In the genomic region with DNA sequence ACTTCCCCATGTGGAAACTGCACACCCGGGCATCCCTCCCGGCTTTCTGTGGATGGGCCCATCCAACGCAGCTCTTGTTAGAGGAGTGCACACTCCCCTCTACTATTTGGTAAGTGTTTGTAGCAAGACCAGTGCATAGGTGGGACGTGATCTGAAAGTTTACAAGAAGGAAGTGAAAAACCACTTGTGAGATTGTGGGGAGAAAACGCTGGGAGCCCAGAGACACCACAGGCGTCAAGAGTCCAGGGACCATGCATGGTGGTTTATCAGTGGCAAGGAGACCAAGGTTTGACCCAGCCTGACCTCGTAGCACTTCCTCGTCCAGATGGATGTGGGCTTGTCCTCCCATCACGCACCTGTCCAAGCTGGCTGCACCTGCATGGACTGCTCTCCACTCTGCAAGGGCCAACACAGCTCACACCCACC, we compare ENCODE assay signal across 12 cellular contexts. TPM values are rescaled to one million over a fixed set of nuclear protein-coding genes. Genes with fewer than 3 reads are reported as not detected.
A peak's percentile ranks its signal among the peaks of the same experiment; 100 is the strongest.
DNase-seq lines count a peak whose midpoint lies in the region; ATAC-seq and TF ChIP-seq lines count a peak whose summit lies in the region.
"Had no signal": no experiment of that assay in that cellular context is flagged by ENCODE, and none has a peak within 500 bp of the region (broad histone marks: within the 10 kb centered on the region; RNA-seq: fewer than 3 reads in every experiment).

No MANE protein-coding gene starts in this region.

- H3K4me3 ChIP-seq in GM12865 (ENCODE audit: low read depth, low read length), result no peak overlapping the region
- no peak overlapping the region for H3K4me3 ChIP-seq in Jurkat, Clone E6-1 (ENCODE audit: low read length)
- no peak overlapping the region for H3K4me3 ChIP-seq in gastroesophageal sphincter
- H3K4me3 ChIP-seq: GM23248 had no signal

- H3K4me1 Mint-ChIP-seq in dendritic cell treated with granulocyte-macrophage colony-stimulating factor and Interleukin-4, amounts not matched to agents 40 ng/mL and 50 ng/mL, for 4 days (ENCODE audit: low read depth), result peaks cover 15% of the 10 kb centered on the region

- TF ChIP-seq EP300 in gastroesophageal sphincter (IDR thresholded peaks at IDR 0.05), result no peak

- DNase-seq in GM12865 (ENCODE audit: low read depth), result peak; percentile 69
- peak; percentile 31 for DNase-seq in Jurkat, Clone E6-1 (ENCODE audit: low read depth, low spot score)
- DNase-seq in NCI-H1417 treated with DMSO at 0.1 percent for 48 hours (lab: John Stamatoyannopoulos, UW), result no peak
- no peak for DNase-seq in stimulated activated CD4-positive, alpha-beta T cell treated with anti-CD3 and anti-CD28 coated beads, Interleukin-4, amount 100 ng/mL, for 1 hour
- DNase-seq in left colon, result no peak
- DNase-seq: DMS53, GM23248, kidney glomerular epithelial cell had no signal

- TF ChIP-seq CTCF in GM12865 (IDR thresholded peaks at IDR 0.05; ENCODE audit: insufficient read depth, low read depth, low read length, missing control alignments) (no peak), gastroesophageal sphincter (IDR thresholded peaks at IDR 0.05) (no peak)

- no peaks in the 10 kb centered on the region for H3K27me3 ChIP-seq in gastroesophageal sphincter

- intact Hi-C loops in dendritic cell treated with granulocyte-macrophage colony-stimulating factor and Interleukin-4, amounts not matched to agents 40 ng/mL and 50 ng/mL, for 4 days (cut with micrococcal nuclease), result loop anchor here (5.0 to 10.0 kb wide), 2 partner anchors 51 to 67 kb away; partner anchors contain the start of gene ATP10A
- intact Hi-C loops in left colon (cut with DNase I, micrococcal nuclease), result no loop called here

- H3K27me3 Mint-ChIP-seq in dendritic cell treated with granulocyte-macrophage colony-stimulating factor and Interleukin-4, amounts not matched to agents 40 ng/mL and 50 ng/mL, for 4 days, result peaks cover 38% of the 10 kb centered on the region

- ATAC-seq in GM21390 (IDR thresholded peaks at IDR 0.05; ENCODE audit: unreplicated experiment) (peak; percentile 69), gastroesophageal sphincter (no peak), left colon (no peak)

- TF ChIP-seq POLR2A in gastroesophageal sphincter (IDR thresholded peaks at IDR 0.05), result no peak

- no peaks in the 10 kb centered on the region for H3K36me3 ChIP-seq in gastroesophageal sphincter

- WGBS in gastroesophageal sphincter (ENCODE audit: low coverage in 1 of 2), 2 donors, result 62 to 92% methylated on average over 3 to 5 of the region's 9 CpGs

- H3K4me3 Mint-ChIP-seq in dendritic cell treated with granulocyte-macrophage colony-stimulating factor and Interleukin-4, amounts not matched to agents 40 ng/mL and 50 ng/mL, for 4 days, result no peak overlapping the region

- H3K27ac ChIP-seq in gastroesophageal sphincter, result no peak overlapping the region
- H3K27ac ChIP-seq: GM23248 had no signal

- H3K9me3 ChIP-seq in gastroesophageal sphincter, result no peaks in the 10 kb centered on the region

- peak overlapping the region; percentile 58 for H3K27ac Mint-ChIP-seq in dendritic cell treated with granulocyte-macrophage colony-stimulating factor and Interleukin-4, amounts not matched to agents 40 ng/mL and 50 ng/mL, for 4 days

- H3K4me1 ChIP-seq in gastroesophageal sphincter, result peaks cover 0 to 53% (median 0%) of the 10 kb centered on the region in 3 donors

- no peaks in the 10 kb centered on the region for H3K36me3 Mint-ChIP-seq in dendritic cell treated with granulocyte-macrophage colony-stimulating factor and Interleukin-4, amounts not matched to agents 40 ng/mL and 50 ng/mL, for 4 days (ENCODE audit: low read depth)

- peaks cover 14% of the 10 kb centered on the region for H3K9me3 Mint-ChIP-seq in dendritic cell treated with granulocyte-macrophage colony-stimulating factor and Interleukin-4, amounts not matched to agents 40 ng/mL and 50 ng/mL, for 4 days

RNA-seq across cellular contexts. Expression of gene ATP10A, which starts 51.6 kb away (rescaled TPM):
- polyA plus RNA-seq in Jurkat, Clone E6-1 (2012; ENCODE audit: insufficient read depth, insufficient read length), result 9.9 TPM
- 10 to 100 TPM; 22.9 to 41.8 (median 24.6) TPM for total RNA-seq in gastroesophageal sphincter
- 1 to 10 TPM; 1.4 to 1.5 TPM for total RNA-seq in left colon
- total RNA-seq: M059J had no signal

Comparison
In these comparisons a context has a peak if more than half of its experiments do, and no peak if none do; other contexts are left out.
1. DNase-seq: peak in GM12865 (single experiment) and Jurkat, Clone E6-1 (single experiment); none in NCI-H1417 treated with DMSO at 0.1 percent for 48 hours (single experiment), stimulated activated CD4-positive, alpha-beta T cell treated with anti-CD3 and anti-CD28 coated beads, Interleukin-4, amount 100 ng/mL, for 1 hour (single experiment) and left colon (0 of 2).
2. RNA of gene ATP10A, which starts 51.6 kb away (total RNA-seq): 22.9 to 41.8 TPM in gastroesophageal sphincter; 1.4 to 1.5 TPM in left colon; every median in the first group is over 4 times any median in the second.